Comparison of ENCODE assay signal across 29 cellular contexts in genomic region chr7:64544010-64544409, GRCh38. TPM values are rescaled to one million over a fixed set of nuclear protein-coding genes. Genes with fewer than 3 reads are reported as not detected.
"Had no signal": no experiment of that assay in that cellular context is flagged by ENCODE, and none has a peak within 500 bp of the region (broad histone marks: within the 10 kb centered on the region; RNA-seq: fewer than 3 reads in every experiment).

No MANE protein-coding gene starts in this region.

- H3K27me3 ChIP-seq: adrenal gland, ascending aorta, brain microvascular endothelial cell, gastroesophageal sphincter, hepatocyte, neutrophil, ovary, right lobe of liver, tibial nerve had no signal

- H3K27ac Mint-ChIP-seq: activated CD4-positive, alpha-beta memory T cell treated with anti-CD3 and anti-CD28 coated beads for 36 hours; activated CD4-positive, alpha-beta T cell treated with anti-CD3 and anti-CD28 coated beads, Interleukin-2, amount 10 ng/mL, durations not matched to agents 24 days and 14 days; activated naive CD4-positive, alpha-beta T cell treated with anti-CD3 and anti-CD28 coated beads for 36 hours; activated naive CD8-positive, alpha-beta T cell treated with anti-CD3 and anti-CD28 coated beads for 36 hours; activated T-helper 1 cell treated with anti-CD3 and anti-CD28 coated beads, Interleukin-12 subunit alpha, Interleukin-12 subunit beta, Interleukin-2, Interleukin-4 antibody, amounts not matched to agents 30 ng/mL and 10 ng/mL and 1 ng/mL, durations not matched to agents 14 hours and 24 hours and 36 hours; nephron progenitor cell; progenitor cell of endocrine pancreas had no signal

- H3K27ac ChIP-seq: adrenal gland, ascending aorta, brain microvascular endothelial cell, gastroesophageal sphincter, hepatocyte, left ventricle myocardium inferior, neutrophil, ovary, right lobe of liver, tibial nerve had no signal

- H3K4me3 ChIP-seq: adrenal gland, ascending aorta, gastroesophageal sphincter, hepatocyte, left ventricle myocardium inferior, lung, ovary, right lobe of liver, tibial nerve had no signal

- H3K27me3 Mint-ChIP-seq: activated CD4-positive, alpha-beta memory T cell treated with anti-CD3 and anti-CD28 coated beads for 36 hours; activated CD4-positive, alpha-beta T cell treated with anti-CD3 and anti-CD28 coated beads, Interleukin-2, amount 10 ng/mL, durations not matched to agents 24 days and 14 days; activated naive CD8-positive, alpha-beta T cell treated with anti-CD3 and anti-CD28 coated beads for 36 hours; naive B cell; progenitor cell of endocrine pancreas had no signal

- H3K4me3 Mint-ChIP-seq: activated CD4-positive, alpha-beta memory T cell treated with anti-CD3 and anti-CD28 coated beads for 36 hours; activated CD4-positive, alpha-beta T cell treated with anti-CD3 and anti-CD28 coated beads, Interleukin-2, amount 10 ng/mL, durations not matched to agents 24 days and 14 days; activated naive CD4-positive, alpha-beta T cell treated with anti-CD3 and anti-CD28 coated beads for 36 hours; activated naive CD8-positive, alpha-beta T cell treated with anti-CD3 and anti-CD28 coated beads for 36 hours; activated T-helper 1 cell treated with anti-CD3 and anti-CD28 coated beads, Interleukin-12 subunit alpha, Interleukin-12 subunit beta, Interleukin-2, Interleukin-4 antibody, amounts not matched to agents 30 ng/mL and 10 ng/mL and 1 ng/mL, durations not matched to agents 14 hours and 24 hours and 36 hours; nephron progenitor cell had no signal

- H3K79me2 ChIP-seq: hepatocyte had no signal

- H3K4me1 ChIP-seq: right lobe of liver, tibial nerve had no signal

- H3K9me3 ChIP-seq: adrenal gland, ascending aorta, gastroesophageal sphincter, left ventricle myocardium inferior, ovary, right lobe of liver, tibial nerve had no signal

- H2AFZ ChIP-seq: hepatocyte had no signal

- FAIRE-seq: endothelial cell of umbilical vein had no signal

- H3K4me1 Mint-ChIP-seq: nephron progenitor cell had no signal

- H3K36me3 ChIP-seq: adrenal gland, ovary had no signal

- H3K4me2 ChIP-seq: hepatocyte had no signal

- ATAC-seq: gastroesophageal sphincter, right lobe of liver had no signal

- DNase-seq: activated CD4-positive, alpha-beta memory T cell treated with anti-CD3 and anti-CD28 coated beads for 36 hours; activated CD4-positive, alpha-beta T cell treated with anti-CD3 and anti-CD28 coated beads, Interleukin-2, amount 10 ng/mL, durations not matched to agents 24 days and 14 days; activated CD4-positive, CD25-positive, alpha-beta regulatory T cell treated with anti-CD3 and anti-CD28 coated beads, Interleukin-2, amount 50 U/mL, for 72 hours; activated CD8-positive, alpha-beta memory T cell treated with anti-CD3 and anti-CD28 coated beads, Interleukin-2, amount 50 U/mL, for 4 hours; activated effector memory CD4-positive, alpha-beta T cell treated with anti-CD3 and anti-CD28 coated beads, Interleukin-2, amount 50 U/mL, for 16 hours; activated naive CD4-positive, alpha-beta T cell treated with anti-CD3 and anti-CD28 coated beads for 36 hours; activated naive CD8-positive, alpha-beta T cell treated with anti-CD3 and anti-CD28 coated beads for 36 hours; activated T-cell treated with anti-CD3 and anti-CD28 coated beads, Interleukin-2, amount 50 U/mL, for 1 hour; adrenal gland; brain microvascular endothelial cell; cortex of kidney; islet precursor cell; left ventricle myocardium inferior; naive B cell; nephron progenitor cell; ovary; right lobe of liver; stimulated activated CD4-positive, alpha-beta T cell treated with anti-CD3 and anti-CD28 coated beads, Interleukin-2, amount 100 ng/mL, for 48 hours; stimulated activated naive CD4-positive, alpha-beta T cell treated with Interleukin-2 at 50 U/mL for 16 hours; T1000 had no signal

RNA-seq across cellular contexts. Expression of gene ZNF680, which starts 18.9 kb away (rescaled TPM):
- total RNA-seq: hepatocyte had no signal
- polyA plus RNA-seq: hepatocyte had no signal
